ENCODE assay signal across 8 cellular contexts in the genomic region with DNA sequence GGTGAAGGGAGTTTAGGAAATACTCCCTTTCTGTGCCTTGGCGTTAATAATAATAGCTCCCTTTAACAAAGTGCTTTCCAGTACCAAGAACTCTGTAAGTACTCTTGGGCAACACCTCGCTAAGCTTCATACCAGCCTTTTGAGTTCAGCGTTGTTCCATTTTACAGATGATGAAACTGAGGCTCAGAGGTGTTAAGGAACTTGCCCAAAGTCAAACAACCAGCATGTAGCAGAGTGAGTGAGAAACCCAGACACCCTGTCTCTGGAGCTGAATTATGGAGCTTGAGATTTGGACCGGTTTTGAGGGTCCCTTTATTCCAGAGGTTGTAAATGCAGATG. TPM values are rescaled to one million over a fixed set of nuclear protein-coding genes. Genes with fewer than 3 reads are reported as not detected.
DNase-seq lines count a peak whose midpoint lies in the region; ATAC-seq, FAIRE-seq and TF ChIP-seq lines count a peak whose summit lies in the region.

No MANE protein-coding gene starts in this region.

- H3K27ac ChIP-seq in SK-N-SH (ENCODE audit: low read depth in 2 of 2, low read length in 1 of 2) = peak overlapping the region; percentile 66 to 80; a peak in 3 of 4 replicates
- H3K27ac ChIP-seq in kidney (ENCODE audit: low read depth in 2 of 2, low read length in 2 of 2) = no peak overlapping the region
- H3K27ac ChIP-seq in subcutaneous abdominal adipose tissue (ENCODE audit: low read depth, low read length) = peak overlapping the region; percentile 32

- H3K4me1 ChIP-seq in SK-N-SH (ENCODE audit: control insufficient read depth in 1 of 2, insufficient read depth in 2 of 2, low read depth in 1 of 2, low read length in 1 of 2) (peaks cover 15 to 17% of the 10 kb centered on the region in 2 experiments; a peak in 2 of 4 replicates), kidney (ENCODE audit: control insufficient read depth in 1 of 2, insufficient read depth in 1 of 2, low read depth in 1 of 2, low read length in 2 of 2) (peaks cover 8 to 20% of the 10 kb centered on the region in 2 donors), subcutaneous abdominal adipose tissue (ENCODE audit: control insufficient read depth in 5 of 5, insufficient read depth in 5 of 5, low read length in 5 of 5) (peaks cover 5 to 39% (median 32%) of the 10 kb centered on the region in 5 donors)

- H3K9me2 ChIP-seq in SK-N-SH = no peaks in the 10 kb centered on the region

- H3K9me3 Mint-ChIP-seq in activated naive CD4-positive, alpha-beta T cell treated with anti-CD3 and anti-CD28 coated beads, Interleukin-2, amount 50 U/mL, for 72 hours = no peaks in the 10 kb centered on the region

- TF ChIP-seq CTCF in SK-N-SH (IDR thresholded peaks at IDR 0.05) = no peak
- TF ChIP-seq CTCF in kidney (IDR thresholded peaks at IDR 0.05; ENCODE audit: borderline replicate concordance, extremely low read depth, insufficient read depth) = no peak
- no peak for TF ChIP-seq CTCF in GM13977 (IDR thresholded peaks at IDR 0.05; ENCODE audit: extremely low read depth, insufficient read depth, missing control alignments)

- intact Hi-C loops in kidney (cut with DNase I) = no loop called here

- CTCF ChIA-PET in SK-N-SH (lab: Yijun Ruan, JAX) = interaction anchor here (0.7 kb wide), 1 partner anchor 57 kb away, joined by 3 read pairs; no protein-coding TSS in a partner anchor

- H3K4me3 ChIP-seq in SK-N-SH (ENCODE audit: low read depth in 2 of 2, low read length in 1 of 2) = peak overlapping the region; percentile 75 to 99
- peak overlapping the region; percentile 88 for H3K4me3 ChIP-seq in kidney (ENCODE audit: low read length in 2 of 2)
- H3K4me3 ChIP-seq in subcutaneous abdominal adipose tissue (ENCODE audit: low read depth in 1 of 5, low read length in 5 of 5) = peak overlapping the region; percentile 80 to 99 (median 96)

- H3K9me3 ChIP-seq in SK-N-SH = no peaks in the 10 kb centered on the region
- H3K9me3 ChIP-seq in kidney (ENCODE audit: control insufficient read depth in 1 of 2, low read length in 2 of 2) = no peaks in the 10 kb centered on the region
- H3K9me3 ChIP-seq in subcutaneous abdominal adipose tissue (ENCODE audit: control insufficient read depth in 5 of 5, low read length in 5 of 5) = no peaks in the 10 kb centered on the region

- H3F3A ChIP-seq in SK-N-SH (replicated peaks; ENCODE audit: insufficient read depth) = no peaks in the 10 kb centered on the region

- TF ChIP-seq RAD21 in SK-N-SH (IDR thresholded peaks at IDR 0.05; ENCODE audit: low read length) = no peak

- H4K20me1 ChIP-seq in SK-N-SH (ENCODE audit: insufficient read depth) = peaks cover 35% of the 10 kb centered on the region

- peak overlapping the region; percentile 87 for H3K9ac ChIP-seq in SK-N-SH
- H3K9ac ChIP-seq in kidney (ENCODE audit: low read length in 2 of 2) = peak overlapping the region; percentile 79 to 87
- peak overlapping the region; percentile 3 to 93 (median 76) for H3K9ac ChIP-seq in subcutaneous abdominal adipose tissue (ENCODE audit: low read length in 5 of 5)

- H2AFZ ChIP-seq in SK-N-SH (ENCODE audit: low read depth) = peak overlapping the region; percentile 71; the same call in 1 of the 2 replicates

- H3K4me2 ChIP-seq in SK-N-SH = peak overlapping the region; percentile 81

- FAIRE-seq in kidney (lab: Jason Lieb, UNC) = no peak

- in situ Hi-C loops in GM13977 (cut with MboI; ENCODE audit: low pct_unique_long_range_greater_than_20kb, low sequenced_read_pairs, unreplicated experiment) = no loop called here

- peak overlapping the region; percentile 99 to 100 for H3K27ac Mint-ChIP-seq in activated naive CD4-positive, alpha-beta T cell treated with anti-CD3 and anti-CD28 coated beads, Interleukin-2, amount 50 U/mL, for 72 hours

- peaks cover 4 to 12% of the 10 kb centered on the region in 2 donors for H3K36me3 Mint-ChIP-seq in activated naive CD4-positive, alpha-beta T cell treated with anti-CD3 and anti-CD28 coated beads, Interleukin-2, amount 50 U/mL, for 72 hours

- peaks cover 83% of the 10 kb centered on the region for H3K79me2 ChIP-seq in SK-N-SH (ENCODE audit: insufficient read depth)

- H3K36me3 ChIP-seq in SK-N-SH (replicated peaks in 1 of 2; ENCODE audit: control insufficient read depth in 1 of 2, insufficient read depth in 2 of 2, low read length in 1 of 2) = peaks cover 0 to under 1% of the 10 kb centered on the region in 2 experiments
- H3K36me3 ChIP-seq in kidney (ENCODE audit: control insufficient read depth in 1 of 2, insufficient read depth in 2 of 2, low read length in 2 of 2) = no peaks in the 10 kb centered on the region
- H3K36me3 ChIP-seq in subcutaneous abdominal adipose tissue (ENCODE audit: control insufficient read depth in 5 of 5, insufficient read depth in 5 of 5, low read length in 5 of 5) = peaks cover 0 to 6% (median 0%) of the 10 kb centered on the region in 5 donors

- ATAC-seq in SK-N-SH treated with all-trans-retinoic acid at 6 μM for 48 hours (no peak), HG03108 (IDR thresholded peaks at IDR 0.05; ENCODE audit: unreplicated experiment) (no peak)
- ATAC-seq in activated naive CD4-positive, alpha-beta T cell treated with anti-CD3 and anti-CD28 coated beads, Interleukin-2, amount 50 U/mL, for 72 hours = no peak

- POLR2A ChIA-PET in SK-N-SH (lab: Yijun Ruan, JAX) = interaction anchor here (0.6 to 1.5 kb wide), 7 partner anchors 10 to 1265 kb away, joined by 3 to 6 read pairs (median 3); no protein-coding TSS in a partner anchor

- TF ChIP-seq EP300 in SK-N-SH (IDR thresholded peaks at IDR 0.05; ENCODE audit: borderline replicate concordance in 1 of 2, low read depth in 1 of 2, low read length in 1 of 2) = no peak

- WGBS in SK-N-SH (ENCODE audit: low lambda C conversion rate) = 8% methylated on average over 4 of the region's 4 CpGs

- H3K27me3 ChIP-seq in SK-N-SH (ENCODE audit: insufficient read depth) (no peaks in the 10 kb centered on the region), subcutaneous abdominal adipose tissue (ENCODE audit: control insufficient read depth in 5 of 5, insufficient read depth in 4 of 5, low read length in 5 of 5) (no peaks in the 10 kb centered on the region)

- DNase-seq in SK-N-SH (no peak), kidney (no peak), GM13977 (ENCODE audit: low spot score) (no peak), NCI-H187 (lab: John Stamatoyannopoulos, UW) (no peak)
- DNase-seq in activated naive CD4-positive, alpha-beta T cell treated with anti-CD3 and anti-CD28 coated beads, Interleukin-2, amount 50 U/mL, for 72 hours (ENCODE audit: low spot score in 2 of 2) = no peak

TF ChIP-seq in SK-N-SH, 30 proteins besides CTCF, POLR2A, EP300 and RAD21 (continues in another document):
- no peak for TF ChIP-seq EZH2phosphoT487 (IDR thresholded peaks at IDR 0.05; ENCODE audit: borderline replicate concordance, low read depth)
- TF ChIP-seq MXI1 (IDR thresholded peaks at IDR 0.05; ENCODE audit: low read depth, low read length) = no peak
- TF ChIP-seq SIN3A (IDR thresholded peaks at IDR 0.05; ENCODE audit: borderline replicate concordance, low read depth, low read length) = no peak
- TF ChIP-seq, protein P1, sequence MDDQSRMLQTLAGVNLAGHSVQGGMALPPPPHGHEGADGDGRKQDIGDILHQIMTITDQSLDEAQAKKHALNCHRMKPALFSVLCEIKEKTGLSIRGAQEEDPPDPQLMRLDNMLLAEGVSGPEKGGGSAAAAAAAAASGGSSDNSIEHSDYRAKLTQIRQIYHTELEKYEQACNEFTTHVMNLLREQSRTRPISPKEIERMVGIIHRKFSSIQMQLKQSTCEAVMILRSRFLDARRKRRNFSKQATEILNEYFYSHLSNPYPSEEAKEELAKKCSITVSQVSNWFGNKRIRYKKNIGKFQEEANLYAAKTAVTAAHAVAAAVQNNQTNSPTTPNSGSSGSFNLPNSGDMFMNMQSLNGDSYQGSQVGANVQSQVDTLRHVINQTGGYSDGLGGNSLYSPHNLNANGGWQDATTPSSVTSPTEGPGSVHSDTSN (IDR thresholded peaks at IDR 0.05) = no peak
- no peak for TF ChIP-seq RXRA (IDR thresholded peaks at IDR 0.05; ENCODE audit: borderline replicate concordance, low read depth)
- TF ChIP-seq YY1 (IDR thresholded peaks at IDR 0.05; ENCODE audit: low read depth) = no peak

TF ChIP-seq in SK-N-SH treated with all-trans-retinoic acid at 6 μM for 48 hours, 23 proteins besides CTCF, POLR2A, EP300 and RAD21:
- TF ChIP-seq GLIS3 (CRISPR knock-in tag; IDR thresholded peaks at IDR 0.05) (no peak), ZFP3 (CRISPR knock-in tag; IDR thresholded peaks at IDR 0.05) (no peak), TCF4 (CRISPR knock-in tag; IDR thresholded peaks at IDR 0.05; ENCODE audit: borderline replicate concordance) (no peak), RARB (CRISPR knock-in tag; IDR thresholded peaks at IDR 0.05) (no peak), ZC3H10 (CRISPR knock-in tag; IDR thresholded peaks at IDR 0.05) (no peak), ZNF70 (CRISPR knock-in tag; IDR thresholded peaks at IDR 0.05) (no peak), ISL1 (CRISPR knock-in tag; IDR thresholded peaks at IDR 0.05) (no peak), PPARA (CRISPR knock-in tag; IDR thresholded peaks at IDR 0.05; ENCODE audit: borderline replicate concordance) (no peak)

RNA-seq across cellular contexts. Expression of gene KATNIP, which starts 0.6 kb away (rescaled TPM):
- polyA plus RNA-seq in SK-N-SH (2012; rRNA removed) = 25.5 and 28.6 TPM in 2 replicates
- polyA plus RNA-seq in SK-N-SH (2012; cell fraction: cytosol; rRNA removed) = 8.9 and 9.8 TPM in 2 replicates
- 87.5 and 111 TPM in 2 replicates for polyA plus RNA-seq in SK-N-SH (2012; cell fraction: nucleus; rRNA removed)
- total RNA-seq in activated naive CD4-positive, alpha-beta T cell treated with anti-CD3 and anti-CD28 coated beads, Interleukin-2, amount 50 U/mL, for 72 hours = 10 to 100 TPM; 15.0 to 18.3 TPM
- total RNA-seq in kidney = 40.2 TPM
- polyA plus RNA-seq in kidney (ENCODE audit: insufficient read depth, low read depth, low replicate concordance) = 4.0 TPM

RNA-seq across cellular contexts. Expression of gene GTF3C1, which starts 0.8 kb away (rescaled TPM):
- polyA plus RNA-seq in SK-N-SH (2012; rRNA removed) (30.1 and 47.2 TPM in 2 replicates), kidney (ENCODE audit: insufficient read depth, low read depth, low replicate concordance) (81.7 TPM)
- 21.3 and 28.8 TPM in 2 replicates for polyA plus RNA-seq in SK-N-SH (2012; cell fraction: cytosol; rRNA removed)
- 84.5 and 107 TPM in 2 replicates for polyA plus RNA-seq in SK-N-SH (2012; cell fraction: nucleus; rRNA removed)
- total RNA-seq in activated naive CD4-positive, alpha-beta T cell treated with anti-CD3 and anti-CD28 coated beads, Interleukin-2, amount 50 U/mL, for 72 hours = 10 to 100 TPM; 53.3 to 70.0 TPM
- total RNA-seq in kidney = 59.0 TPM

Comparison
In these comparisons a context has a peak if more than half of its experiments do, and no peak if none do; other contexts are left out.
1. H3K27ac ChIP-seq: peak in SK-N-SH (2 of 2) and subcutaneous abdominal adipose tissue (single experiment); none in kidney (0 of 2).
2. Peak in every context shown above with its lines, with median percentiles within 50 percentile points of each other: H3K4me3 ChIP-seq and H3K9ac ChIP-seq.